In genomic region chr3:77837626-77838025, GRCh38 we compare ENCODE assay signal across 19 cellular contexts.
DNase-seq lines count a peak whose midpoint lies in the region; ATAC-seq, FAIRE-seq and TF ChIP-seq lines count a peak whose summit lies in the region.
"Had no signal": no experiment of that assay in that cellular context is flagged by ENCODE, and none has a peak within 500 bp of the region (broad histone marks: within the 10 kb centered on the region; RNA-seq: fewer than 3 reads in every experiment).

No MANE protein-coding gene starts in this region.

- H3K4me3 ChIP-seq in A673 (ENCODE audit: low read depth, low read length, poor library complexity, severe bottlenecking) (no peak overlapping the region), GM12878 (no peak overlapping the region)

- no peak overlapping the region for H3K9ac ChIP-seq in GM12878 (ENCODE audit: control insufficient read depth, insufficient read depth, low read length)

- TF ChIP-seq CTCF in A673 (conservative IDR thresholded peaks at IDR 0.05; ENCODE audit: low read depth, low read length) (no peak), GM12878 (IDR thresholded peaks at IDR 0.05 in 2 of 3, conservative IDR thresholded peaks at IDR 0.05 in 1 of 3; ENCODE audit: control insufficient read depth in 2 of 3, extremely low read depth in 1 of 3, insufficient read depth in 1 of 3, low read depth in 3 of 3, low read length in 3 of 3) (no peak)

- SMC1A ChIA-PET in GM12878 (lab: Charles Lee; ENCODE audit: uncharacterized antibody, unreplicated experiment) = no interaction called here

- peaks cover 5 to 32% (median 18%) of the 10 kb centered on the region in 9 donors for H3K9me3 Mint-ChIP-seq in naive thymus-derived CD8-positive, alpha-beta T cell

- H3K9me3 ChIP-seq in A673 (ENCODE audit: low read depth, low read length, poor library complexity, severe bottlenecking) = no peaks in the 10 kb centered on the region
- H3K9me3 ChIP-seq in GM12878 (replicated peaks; ENCODE audit: control insufficient read depth, insufficient read depth, low read length) = no peaks in the 10 kb centered on the region
- H3K9me3 ChIP-seq: BE2C had no signal

- no peak for TF ChIP-seq EP300 in Ishikawa (IDR thresholded peaks at IDR 0.05; ENCODE audit: borderline replicate concordance)
- no peak for TF ChIP-seq EP300 in GM12878 (IDR thresholded peaks at IDR 0.05; ENCODE audit: borderline replicate concordance in 1 of 2, control insufficient read depth in 1 of 2, low read depth in 2 of 2, low read length in 2 of 2)

- BruUV-seq in A673 (replicated peaks; lab: Mats Ljungman, UMichigan) (no TSS peak), GM12878 (replicated peaks; lab: Mats Ljungman, UMichigan) (no TSS peak)

- H3K4me1 Mint-ChIP-seq in naive thymus-derived CD8-positive, alpha-beta T cell = no peaks in the 10 kb centered on the region
- H3K4me1 Mint-ChIP-seq: CD4-positive, CD25-positive, alpha-beta regulatory T cell; CD8-positive, alpha-beta memory T cell had no signal

- intact Hi-C loops in A673 (cut with micrococcal nuclease; ENCODE audit: unreplicated experiment) (no loop called here), GM12878 (cut with micrococcal nuclease; ENCODE audit: unreplicated experiment) (no loop called here)

- H3K79me2 ChIP-seq in GM12878 (ENCODE audit: control insufficient read depth, insufficient read depth, low read length) = no peaks in the 10 kb centered on the region

- no peaks in the 10 kb centered on the region for H3K36me3 ChIP-seq in A673 (ENCODE audit: insufficient read depth, low read length, poor library complexity, severe bottlenecking)
- no peaks in the 10 kb centered on the region for H3K36me3 ChIP-seq in GM12878 (ENCODE audit: control insufficient read depth in 2 of 2, insufficient read depth in 2 of 2, low read length in 1 of 2)
- H3K36me3 ChIP-seq: BE2C had no signal

- in situ Hi-C loops in GM12878 (cut with MboI) = no loop called here

- no peak overlapping the region for H3K4me3 Mint-ChIP-seq in naive thymus-derived CD8-positive, alpha-beta T cell
- H3K4me3 Mint-ChIP-seq: CD4-positive, CD25-positive, alpha-beta regulatory T cell; CD8-positive, alpha-beta memory T cell; H9 had no signal

- H3K36me3 Mint-ChIP-seq in naive thymus-derived CD8-positive, alpha-beta T cell = no peaks in the 10 kb centered on the region
- H3K36me3 Mint-ChIP-seq: CD4-positive, CD25-positive, alpha-beta regulatory T cell had no signal

- H3K4me1 ChIP-seq in A673 (ENCODE audit: insufficient read depth, low read length, poor library complexity, severe bottlenecking) (no peaks in the 10 kb centered on the region), GM12878 (ENCODE audit: control insufficient read depth, insufficient read depth, low read length) (no peaks in the 10 kb centered on the region)
- H3K4me1 ChIP-seq: BE2C had no signal

- CTCF ChIA-PET in A673 (lab: Charles Lee) (no interaction called here), GM12878 (lab: Yijun Ruan, JAX) (no interaction called here)

- no peak for FAIRE-seq in GM12878 (lab: Jason Lieb, UNC)
- FAIRE-seq: H1 had no signal

- RAD21 ChIA-PET in GM12878 (lab: Charles Lee; ENCODE audit: unreplicated experiment) = no interaction called here

- no peak for TF ChIP-seq POLR2A in GM12878 (IDR thresholded peaks at IDR 0.05; ENCODE audit: low read depth, low read length)

- H3K27ac ChIP-seq in A673 (ENCODE audit: low read depth, low read length, poor library complexity, severe bottlenecking) (no peak overlapping the region), GM12878 (ENCODE audit: control insufficient read depth, insufficient read depth) (no peak overlapping the region)

- POLR2A ChIA-PET in A673 (lab: Charles Lee; ENCODE audit: low non-redundant PET) (no interaction called here), GM12878 (lab: Charles Lee) (no interaction called here)
- POLR2A ChIA-PET in naive thymus-derived CD8-positive, alpha-beta T cell (lab: Charles Lee) = no interaction called here

- WGBS in GM12878 (ENCODE audit: insufficient coverage, insufficient replicate concordance, low lambda C conversion rate, missing lambda C conversion rate) = 2% methylated on average over 3 of the region's 3 CpGs

- H3K27me3 Mint-ChIP-seq in naive thymus-derived CD8-positive, alpha-beta T cell = no peaks in the 10 kb centered on the region
- H3K27me3 Mint-ChIP-seq: CD4-positive, CD25-positive, alpha-beta regulatory T cell; CD8-positive, alpha-beta memory T cell had no signal

- no peak overlapping the region for H3K4me2 ChIP-seq in GM12878 (ENCODE audit: control insufficient read depth, insufficient read depth)

- no peak overlapping the region for H3K27ac Mint-ChIP-seq in naive thymus-derived CD8-positive, alpha-beta T cell
- H3K27ac Mint-ChIP-seq: CD4-positive, CD25-positive, alpha-beta regulatory T cell; CD8-positive, alpha-beta memory T cell; H9 had no signal

- H4K20me1 ChIP-seq in GM12878 (ENCODE audit: control insufficient read depth, insufficient read depth) = no peaks in the 10 kb centered on the region

- ATAC-seq in GM12878 (no peak), HG02885 (IDR thresholded peaks at IDR 0.05; ENCODE audit: poor library complexity, unreplicated experiment) (no peak)
- no peak for ATAC-seq in naive thymus-derived CD8-positive, alpha-beta T cell

- H2AFZ ChIP-seq in GM12878 (ENCODE audit: control insufficient read depth, low read depth, low read length) = no peak overlapping the region

- TF ChIP-seq RAD21 in Ishikawa (IDR thresholded peaks at IDR 0.05; ENCODE audit: low read depth) (no peak), GM12878 (IDR thresholded peaks at IDR 0.05; ENCODE audit: insufficient read depth, low read depth, low read length) (no peak)

- no peaks in the 10 kb centered on the region for H3K27me3 ChIP-seq in A673 (replicated peaks; ENCODE audit: insufficient read depth, low read depth, low read length, poor library complexity)
- H3K27me3 ChIP-seq in GM12878 (replicated peaks in 1 of 2; ENCODE audit: control insufficient read depth in 2 of 2, insufficient read depth in 2 of 2, low read length in 1 of 2) = no peaks in the 10 kb centered on the region
- H3K27me3 ChIP-seq: BE2C had no signal

- DNase-seq in NCI-H345 (lab: John Stamatoyannopoulos, UW) = peak; percentile 12
- DNase-seq in NCI-H345 treated with DMSO at 0.1 percent for 48 hours (lab: John Stamatoyannopoulos, UW; ENCODE audit: unreplicated experiment) = no peak
- peak; percentile 0 for DNase-seq in A673 (ENCODE audit: low spot score)
- DNase-seq in GM12878 (ENCODE audit: low read depth, low spot score) = no peak
- no peak for DNase-seq in naive thymus-derived CD8-positive, alpha-beta T cell
- DNase-seq: ACHN; BE2C; C1 segment of cervical spinal cord; CD4-positive, CD25-positive, alpha-beta regulatory T cell; CD8-positive, alpha-beta memory T cell; COR-L47; DMS153; DMS79; GDM1; H9; KBM-7 had no signal

TF ChIP-seq in Ishikawa, 13 proteins besides CTCF, POLR2A, EP300 and RAD21:
- TF ChIP-seq NFIC (IDR thresholded peaks at IDR 0.05) = peak; percentile 90
- TF ChIP-seq REST (IDR thresholded peaks at IDR 0.05; ENCODE audit: low read depth) = no peak

TF ChIP-seq in GM12878, 131 proteins besides CTCF, POLR2A, EP300 and RAD21:
- TF ChIP-seq SMAD1 (IDR thresholded peaks at IDR 0.05; ENCODE audit: low read depth, partially characterized antibody) (peak; percentile 68), ZBTB4 (CRISPR knock-in tag; IDR thresholded peaks at IDR 0.05) (no peak)

Comparison
In these comparisons a context has a peak if more than half of its experiments do, and no peak if none do; other contexts are left out.
1. DNase-seq: peak in NCI-H345 (single experiment) and A673 (single experiment); none in NCI-H345 treated with DMSO at 0.1 percent for 48 hours (single experiment), GM12878 (single experiment) and naive thymus-derived CD8-positive, alpha-beta T cell (0 of 10).